Comparison of ENCODE assay signal across 1 cellular context in genomic region chr21:41973861-41974751, GRCh38.
TF ChIP-seq lines count a peak whose summit lies in the region.

No MANE protein-coding gene starts in this region.

TF ChIP-seq in K562, 482 proteins besides CTCF, POLR2A, EP300 and RAD21 (continued from another document):
- TF ChIP-seq E2F6 (IDR thresholded peaks at IDR 0.05; ENCODE audit: borderline replicate concordance in 1 of 2, extremely low read depth in 1 of 2, insufficient read depth in 1 of 2, insufficient read length in 1 of 2, low read depth in 1 of 2, low read length in 1 of 2, poor library complexity in 1 of 2, severe bottlenecking in 1 of 2): peak in 1 of 2 experiments; percentile 17
- TF ChIP-seq USF2 (CRISPR knock-in tag; IDR thresholded peaks at IDR 0.05): 0 out of 2 replicates have a peak, but pooled peaks have one; percentile 4
- no peak for TF ChIP-seq NR2C2 (CRISPR knock-in tag; IDR thresholded peaks at IDR 0.05)
- TF ChIP-seq NR2C2 (tag; IDR thresholded peaks at IDR 0.05): peak; percentile 43; the same call in 1 of the 2 replicates
- TF ChIP-seq L3MBTL2 (IDR thresholded peaks at IDR 0.05): 0 out of 2 replicates have a peak, but pooled peaks have one; percentile 20
